4 cellular contexts compared by ENCODE assay signal in the genomic region with DNA sequence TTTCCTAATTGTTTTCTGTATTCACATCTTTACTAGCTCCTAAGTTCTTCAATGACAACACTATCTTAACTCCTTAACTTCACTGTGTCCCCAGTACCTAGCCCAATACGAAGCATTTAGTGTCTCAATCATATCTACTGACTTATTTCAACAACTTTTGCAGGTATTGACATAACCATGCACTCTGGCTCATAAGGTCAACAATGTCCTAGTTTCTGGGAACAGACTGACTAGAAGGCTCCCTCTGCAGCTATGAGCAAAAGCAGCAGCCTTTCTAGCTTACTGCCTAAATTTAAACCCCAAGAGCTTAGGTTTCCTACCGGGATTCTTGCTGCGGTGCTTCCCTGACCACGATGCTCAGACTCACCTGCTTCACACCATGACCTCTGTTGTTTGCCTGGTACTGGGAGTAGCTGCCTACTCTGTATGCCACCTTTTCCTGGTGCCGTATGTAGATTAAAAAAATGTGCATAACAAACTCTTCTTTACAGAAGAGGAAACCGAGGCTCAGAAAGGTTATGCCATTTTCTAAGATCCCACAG.
TF ChIP-seq lines count a peak whose summit lies in the region.

No MANE protein-coding gene starts in this region.

TF ChIP-seq in GM23338, 12 proteins besides CTCF, POLR2A, EP300 and RAD21 (continued from another document):
- TF ChIP-seq JUNB (IDR thresholded peaks at IDR 0.05; ENCODE audit: unreplicated experiment) (no peak), ZNF114 (CRISPR knock-in tag; IDR thresholded peaks at IDR 0.05) (no peak), CREB1 (CRISPR knock-in tag; IDR thresholded peaks at IDR 0.05; ENCODE audit: low read depth) (no peak), EZH2 (IDR thresholded peaks at IDR 0.05; ENCODE audit: low read depth, unreplicated experiment) (no peak)
- TF ChIP-seq, protein P1, sequence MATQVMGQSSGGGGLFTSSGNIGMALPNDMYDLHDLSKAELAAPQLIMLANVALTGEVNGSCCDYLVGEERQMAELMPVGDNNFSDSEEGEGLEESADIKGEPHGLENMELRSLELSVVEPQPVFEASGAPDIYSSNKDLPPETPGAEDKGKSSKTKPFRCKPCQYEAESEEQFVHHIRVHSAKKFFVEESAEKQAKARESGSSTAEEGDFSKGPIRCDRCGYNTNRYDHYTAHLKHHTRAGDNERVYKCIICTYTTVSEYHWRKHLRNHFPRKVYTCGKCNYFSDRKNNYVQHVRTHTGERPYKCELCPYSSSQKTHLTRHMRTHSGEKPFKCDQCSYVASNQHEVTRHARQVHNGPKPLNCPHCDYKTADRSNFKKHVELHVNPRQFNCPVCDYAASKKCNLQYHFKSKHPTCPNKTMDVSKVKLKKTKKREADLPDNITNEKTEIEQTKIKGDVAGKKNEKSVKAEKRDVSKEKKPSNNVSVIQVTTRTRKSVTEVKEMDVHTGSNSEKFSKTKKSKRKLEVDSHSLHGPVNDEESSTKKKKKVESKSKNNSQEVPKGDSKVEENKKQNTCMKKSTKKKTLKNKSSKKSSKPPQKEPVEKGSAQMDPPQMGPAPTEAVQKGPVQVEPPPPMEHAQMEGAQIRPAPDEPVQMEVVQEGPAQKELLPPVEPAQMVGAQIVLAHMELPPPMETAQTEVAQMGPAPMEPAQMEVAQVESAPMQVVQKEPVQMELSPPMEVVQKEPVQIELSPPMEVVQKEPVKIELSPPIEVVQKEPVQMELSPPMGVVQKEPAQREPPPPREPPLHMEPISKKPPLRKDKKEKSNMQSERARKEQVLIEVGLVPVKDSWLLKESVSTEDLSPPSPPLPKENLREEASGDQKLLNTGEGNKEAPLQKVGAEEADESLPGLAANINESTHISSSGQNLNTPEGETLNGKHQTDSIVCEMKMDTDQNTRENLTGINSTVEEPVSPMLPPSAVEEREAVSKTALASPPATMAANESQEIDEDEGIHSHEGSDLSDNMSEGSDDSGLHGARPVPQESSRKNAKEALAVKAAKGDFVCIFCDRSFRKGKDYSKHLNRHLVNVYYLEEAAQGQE (IDR thresholded peaks at IDR 0.05; ENCODE audit: unreplicated experiment), result no peak

TF ChIP-seq in WTC11, 78 proteins besides CTCF, POLR2A, EP300 and RAD21 (continued from another document and continues in another):
- TF ChIP-seq, protein P2, sequence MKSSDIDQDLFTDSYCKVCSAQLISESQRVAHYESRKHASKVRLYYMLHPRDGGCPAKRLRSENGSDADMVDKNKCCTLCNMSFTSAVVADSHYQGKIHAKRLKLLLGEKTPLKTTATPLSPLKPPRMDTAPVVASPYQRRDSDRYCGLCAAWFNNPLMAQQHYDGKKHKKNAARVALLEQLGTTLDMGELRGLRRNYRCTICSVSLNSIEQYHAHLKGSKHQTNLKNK (CRISPR knock-in tag; IDR thresholded peaks at IDR 0.05), result no peak
- TF ChIP-seq, protein P3, sequence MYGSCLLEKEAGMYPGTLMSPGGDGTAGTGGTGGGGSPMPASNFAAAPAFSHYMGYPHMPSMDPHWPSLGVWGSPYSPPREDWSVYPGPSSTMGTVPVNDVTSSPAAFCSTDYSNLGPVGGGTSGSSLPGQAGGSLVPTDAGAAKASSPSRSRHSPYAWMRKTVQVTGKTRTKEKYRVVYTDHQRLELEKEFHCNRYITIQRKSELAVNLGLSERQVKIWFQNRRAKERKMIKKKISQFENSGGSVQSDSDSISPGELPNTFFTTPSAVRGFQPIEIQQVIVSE (CRISPR knock-in tag; IDR thresholded peaks at IDR 0.05; ENCODE audit: borderline replicate concordance), result no peak
- TF ChIP-seq HMGA2 (CRISPR knock-in tag; IDR thresholded peaks at IDR 0.05), result no peak
- TF ChIP-seq, protein P4, sequence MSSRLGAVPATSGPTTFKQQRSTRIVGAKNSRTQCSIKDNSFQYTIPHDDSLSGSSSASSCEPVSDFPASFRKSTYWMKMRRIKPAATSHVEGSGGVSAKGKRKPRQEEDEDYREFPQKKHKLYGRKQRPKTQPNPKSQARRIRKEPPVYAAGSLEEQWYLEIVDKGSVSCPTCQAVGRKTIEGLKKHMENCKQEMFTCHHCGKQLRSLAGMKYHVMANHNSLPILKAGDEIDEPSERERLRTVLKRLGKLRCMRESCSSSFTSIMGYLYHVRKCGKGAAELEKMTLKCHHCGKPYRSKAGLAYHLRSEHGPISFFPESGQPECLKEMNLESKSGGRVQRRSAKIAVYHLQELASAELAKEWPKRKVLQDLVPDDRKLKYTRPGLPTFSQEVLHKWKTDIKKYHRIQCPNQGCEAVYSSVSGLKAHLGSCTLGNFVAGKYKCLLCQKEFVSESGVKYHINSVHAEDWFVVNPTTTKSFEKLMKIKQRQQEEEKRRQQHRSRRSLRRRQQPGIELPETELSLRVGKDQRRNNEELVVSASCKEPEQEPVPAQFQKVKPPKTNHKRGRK (CRISPR knock-in tag; IDR thresholded peaks at IDR 0.05; ENCODE audit: borderline replicate concordance), result no peak

TF ChIP-seq in HepG2, 621 proteins besides CTCF, POLR2A, EP300 and RAD21 (continued from another document):
- TF ChIP-seq KMT2A (CRISPR knock-in tag; IDR thresholded peaks at IDR 0.05), result no peak
TF ChIP-seq in HepG2: peak in this region for 1.

TF ChIP-seq in SK-N-SH treated with all-trans-retinoic acid at 6 μM for 48 hours, 23 proteins besides CTCF, POLR2A, EP300 and RAD21 (continued from another document):
- TF ChIP-seq, protein P5, sequence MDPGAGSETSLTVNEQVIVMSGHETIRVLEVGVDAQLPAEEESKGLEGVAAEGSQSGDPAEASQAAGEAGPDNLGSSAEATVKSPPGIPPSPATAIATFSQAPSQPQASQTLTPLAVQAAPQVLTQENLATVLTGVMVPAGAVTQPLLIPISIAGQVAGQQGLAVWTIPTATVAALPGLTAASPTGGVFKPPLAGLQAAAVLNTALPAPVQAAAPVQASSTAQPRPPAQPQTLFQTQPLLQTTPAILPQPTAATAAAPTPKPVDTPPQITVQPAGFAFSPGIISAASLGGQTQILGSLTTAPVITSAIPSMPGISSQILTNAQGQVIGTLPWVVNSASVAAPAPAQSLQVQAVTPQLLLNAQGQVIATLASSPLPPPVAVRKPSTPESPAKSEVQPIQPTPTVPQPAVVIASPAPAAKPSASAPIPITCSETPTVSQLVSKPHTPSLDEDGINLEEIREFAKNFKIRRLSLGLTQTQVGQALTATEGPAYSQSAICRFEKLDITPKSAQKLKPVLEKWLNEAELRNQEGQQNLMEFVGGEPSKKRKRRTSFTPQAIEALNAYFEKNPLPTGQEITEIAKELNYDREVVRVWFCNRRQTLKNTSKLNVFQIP (CRISPR knock-in tag; IDR thresholded peaks at IDR 0.05; ENCODE audit: borderline replicate concordance, low read depth), result no peak
- TF ChIP-seq, protein P6, sequence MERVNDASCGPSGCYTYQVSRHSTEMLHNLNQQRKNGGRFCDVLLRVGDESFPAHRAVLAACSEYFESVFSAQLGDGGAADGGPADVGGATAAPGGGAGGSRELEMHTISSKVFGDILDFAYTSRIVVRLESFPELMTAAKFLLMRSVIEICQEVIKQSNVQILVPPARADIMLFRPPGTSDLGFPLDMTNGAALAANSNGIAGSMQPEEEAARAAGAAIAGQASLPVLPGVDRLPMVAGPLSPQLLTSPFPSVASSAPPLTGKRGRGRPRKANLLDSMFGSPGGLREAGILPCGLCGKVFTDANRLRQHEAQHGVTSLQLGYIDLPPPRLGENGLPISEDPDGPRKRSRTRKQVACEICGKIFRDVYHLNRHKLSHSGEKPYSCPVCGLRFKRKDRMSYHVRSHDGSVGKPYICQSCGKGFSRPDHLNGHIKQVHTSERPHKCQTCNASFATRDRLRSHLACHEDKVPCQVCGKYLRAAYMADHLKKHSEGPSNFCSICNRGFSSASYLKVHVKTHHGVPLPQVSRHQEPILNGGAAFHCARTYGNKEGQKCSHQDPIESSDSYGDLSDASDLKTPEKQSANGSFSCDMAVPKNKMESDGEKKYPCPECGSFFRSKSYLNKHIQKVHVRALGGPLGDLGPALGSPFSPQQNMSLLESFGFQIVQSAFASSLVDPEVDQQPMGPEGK (CRISPR knock-in tag; IDR thresholded peaks at IDR 0.05; ENCODE audit: borderline replicate concordance), result no peak
- TF ChIP-seq ZNF70 (CRISPR knock-in tag; IDR thresholded peaks at IDR 0.05) (no peak), BACH2 (CRISPR knock-in tag; IDR thresholded peaks at IDR 0.05; ENCODE audit: borderline replicate concordance) (no peak), ARNTL (CRISPR knock-in tag; IDR thresholded peaks at IDR 0.05; ENCODE audit: borderline replicate concordance, low read depth) (no peak), ZC3H10 (CRISPR knock-in tag; IDR thresholded peaks at IDR 0.05) (no peak)
- TF ChIP-seq, protein P7, sequence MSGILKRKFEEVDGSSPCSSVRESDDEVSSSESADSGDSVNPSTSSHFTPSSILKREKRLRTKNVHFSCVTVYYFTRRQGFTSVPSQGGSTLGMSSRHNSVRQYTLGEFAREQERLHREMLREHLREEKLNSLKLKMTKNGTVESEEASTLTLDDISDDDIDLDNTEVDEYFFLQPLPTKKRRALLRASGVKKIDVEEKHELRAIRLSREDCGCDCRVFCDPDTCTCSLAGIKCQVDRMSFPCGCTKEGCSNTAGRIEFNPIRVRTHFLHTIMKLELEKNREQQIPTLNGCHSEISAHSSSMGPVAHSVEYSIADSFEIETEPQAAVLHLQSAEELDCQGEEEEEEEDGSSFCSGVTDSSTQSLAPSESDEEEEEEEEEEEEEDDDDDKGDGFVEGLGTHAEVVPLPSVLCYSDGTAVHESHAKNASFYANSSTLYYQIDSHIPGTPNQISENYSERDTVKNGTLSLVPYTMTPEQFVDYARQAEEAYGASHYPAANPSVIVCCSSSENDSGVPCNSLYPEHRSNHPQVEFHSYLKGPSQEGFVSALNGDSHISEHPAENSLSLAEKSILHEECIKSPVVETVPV (CRISPR knock-in tag; IDR thresholded peaks at IDR 0.05), result no peak
- TF ChIP-seq, protein P8, sequence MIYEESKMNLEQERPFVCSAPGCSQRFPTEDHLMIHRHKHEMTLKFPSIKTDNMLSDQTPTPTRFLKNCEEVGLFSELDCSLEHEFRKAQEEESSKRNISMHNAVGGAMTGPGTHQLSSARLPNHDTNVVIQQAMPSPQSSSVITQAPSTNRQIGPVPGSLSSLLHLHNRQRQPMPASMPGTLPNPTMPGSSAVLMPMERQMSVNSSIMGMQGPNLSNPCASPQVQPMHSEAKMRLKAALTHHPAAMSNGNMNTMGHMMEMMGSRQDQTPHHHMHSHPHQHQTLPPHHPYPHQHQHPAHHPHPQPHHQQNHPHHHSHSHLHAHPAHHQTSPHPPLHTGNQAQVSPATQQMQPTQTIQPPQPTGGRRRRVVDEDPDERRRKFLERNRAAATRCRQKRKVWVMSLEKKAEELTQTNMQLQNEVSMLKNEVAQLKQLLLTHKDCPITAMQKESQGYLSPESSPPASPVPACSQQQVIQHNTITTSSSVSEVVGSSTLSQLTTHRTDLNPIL (CRISPR knock-in tag; IDR thresholded peaks at IDR 0.05; ENCODE audit: low read depth), result no peak
- TF ChIP-seq, protein P9, sequence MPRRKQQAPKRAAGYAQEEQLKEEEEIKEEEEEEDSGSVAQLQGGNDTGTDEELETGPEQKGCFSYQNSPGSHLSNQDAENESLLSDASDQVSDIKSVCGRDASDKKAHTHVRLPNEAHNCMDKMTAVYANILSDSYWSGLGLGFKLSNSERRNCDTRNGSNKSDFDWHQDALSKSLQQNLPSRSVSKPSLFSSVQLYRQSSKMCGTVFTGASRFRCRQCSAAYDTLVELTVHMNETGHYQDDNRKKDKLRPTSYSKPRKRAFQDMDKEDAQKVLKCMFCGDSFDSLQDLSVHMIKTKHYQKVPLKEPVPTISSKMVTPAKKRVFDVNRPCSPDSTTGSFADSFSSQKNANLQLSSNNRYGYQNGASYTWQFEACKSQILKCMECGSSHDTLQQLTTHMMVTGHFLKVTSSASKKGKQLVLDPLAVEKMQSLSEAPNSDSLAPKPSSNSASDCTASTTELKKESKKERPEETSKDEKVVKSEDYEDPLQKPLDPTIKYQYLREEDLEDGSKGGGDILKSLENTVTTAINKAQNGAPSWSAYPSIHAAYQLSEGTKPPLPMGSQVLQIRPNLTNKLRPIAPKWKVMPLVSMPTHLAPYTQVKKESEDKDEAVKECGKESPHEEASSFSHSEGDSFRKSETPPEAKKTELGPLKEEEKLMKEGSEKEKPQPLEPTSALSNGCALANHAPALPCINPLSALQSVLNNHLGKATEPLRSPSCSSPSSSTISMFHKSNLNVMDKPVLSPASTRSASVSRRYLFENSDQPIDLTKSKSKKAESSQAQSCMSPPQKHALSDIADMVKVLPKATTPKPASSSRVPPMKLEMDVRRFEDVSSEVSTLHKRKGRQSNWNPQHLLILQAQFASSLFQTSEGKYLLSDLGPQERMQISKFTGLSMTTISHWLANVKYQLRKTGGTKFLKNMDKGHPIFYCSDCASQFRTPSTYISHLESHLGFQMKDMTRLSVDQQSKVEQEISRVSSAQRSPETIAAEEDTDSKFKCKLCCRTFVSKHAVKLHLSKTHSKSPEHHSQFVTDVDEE (CRISPR knock-in tag; IDR thresholded peaks at IDR 0.05), result no peak
